ENCODE assay signal across 8 cellular contexts in the genomic region with DNA sequence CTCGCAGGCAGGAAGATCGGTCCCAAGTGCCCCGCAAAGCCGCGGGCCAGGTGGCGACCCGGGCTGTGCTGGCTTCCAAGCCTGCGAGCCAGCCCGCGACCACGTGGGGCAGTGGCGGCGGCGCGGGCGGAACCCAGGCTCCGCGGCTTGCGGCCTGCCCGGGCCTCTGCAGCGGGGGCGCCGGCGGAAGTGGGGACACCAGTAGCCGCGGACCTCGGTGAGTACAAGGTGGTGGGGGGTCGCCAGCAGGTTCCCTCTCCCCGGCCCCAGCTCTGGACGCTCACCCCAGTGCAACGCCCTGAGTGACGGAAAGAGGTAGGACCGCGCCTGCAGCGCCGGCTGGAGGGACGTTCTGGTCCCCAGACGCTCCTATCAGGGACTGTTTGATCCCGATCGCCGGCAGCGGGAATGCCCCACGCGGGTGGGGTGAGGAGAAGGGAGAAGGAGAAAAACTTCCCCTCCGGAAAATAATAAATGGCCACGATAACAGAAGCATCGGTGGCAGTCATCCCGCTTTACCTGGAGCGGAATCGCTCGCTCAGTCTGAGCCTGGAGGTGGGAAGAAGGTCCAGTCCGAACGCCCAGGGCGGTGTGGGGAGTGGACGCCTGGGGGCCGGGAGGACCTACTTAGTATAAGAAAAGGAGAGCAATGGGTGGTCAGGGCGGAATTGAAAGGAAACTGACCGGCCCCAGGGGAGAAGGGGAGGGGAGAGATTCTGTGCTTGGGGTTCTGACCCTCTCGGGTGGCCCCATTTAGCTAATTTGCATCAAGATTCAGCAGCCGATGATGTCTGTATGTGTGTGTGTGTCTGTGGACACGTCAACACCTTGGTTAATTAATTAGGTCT. TPM values are rescaled to one million over a fixed set of nuclear protein-coding genes. Genes with fewer than 3 reads are reported as not detected.
DNase-seq lines count a peak whose midpoint lies in the region; ATAC-seq and TF ChIP-seq lines count a peak whose summit lies in the region.

A gene with protein sequence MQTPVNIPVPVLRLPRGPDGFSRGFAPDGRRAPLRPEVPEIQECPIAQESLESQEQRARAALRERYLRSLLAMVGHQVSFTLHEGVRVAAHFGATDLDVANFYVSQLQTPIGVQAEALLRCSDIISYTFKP (plus strand): TSS at position 198 of the 848 bp plus-strand sequence. CDS start 10,855 bp downstream, outside the sequence.

- DNase-seq in ACHN (peak; percentile 71), NB4 (ENCODE audit: low read depth) (peak; percentile 84), T-helper 1 cell (peak; percentile 52 to 77 (median 63)), heart right ventricle (peak; percentile 68 to 78), progenitor cell of endocrine pancreas (ENCODE audit: low spot score, unreplicated experiment) (peak; percentile 79), upper lobe of left lung (peak; percentile 82 to 96)
- DNase-seq in activated naive CD8-positive, alpha-beta T cell treated with anti-CD3 and anti-CD28 coated beads, Interleukin-2, amount 50 U/mL, for 24 hours: peak; percentile 87

- no peaks in the 10 kb centered on the region for H3K27me3 Mint-ChIP-seq in activated naive CD8-positive, alpha-beta T cell treated with anti-CD3 and anti-CD28 coated beads, Interleukin-2, amount 50 U/mL, for 24 hours
- peaks cover 22% of the 10 kb centered on the region for H3K27me3 Mint-ChIP-seq in progenitor cell of endocrine pancreas

- 0% methylated on average over 61 of the region's 61 CpGs for WGBS in heart right ventricle, 2 donors
- 0% methylated on average over 57 to 61 of the region's 61 CpGs for WGBS in upper lobe of left lung, 2 donors

- H3K4me1 Mint-ChIP-seq in activated naive CD8-positive, alpha-beta T cell treated with anti-CD3 and anti-CD28 coated beads, Interleukin-2, amount 50 U/mL, for 24 hours: peaks cover 52% of the 10 kb centered on the region
- H3K4me1 Mint-ChIP-seq in progenitor cell of endocrine pancreas (ENCODE audit: low read depth): peaks cover 22% of the 10 kb centered on the region

- TF ChIP-seq POLR2A in GM19099 (IDR thresholded peaks at IDR 0.05; ENCODE audit: extremely low read depth, insufficient read length, low read depth) (peak; percentile 71), NB4 (IDR thresholded peaks at IDR 0.05; ENCODE audit: extremely low read depth, insufficient read length) (peak; percentile 60), upper lobe of left lung (IDR thresholded peaks at IDR 0.05) (peak in 3 of 4 donors; percentile 22 to 61 (median 25))

- no peaks in the 10 kb centered on the region for H3K27me3 ChIP-seq in heart right ventricle
- H3K27me3 ChIP-seq in upper lobe of left lung: no peaks in the 10 kb centered on the region

- H3K9me3 ChIP-seq in heart right ventricle (no peaks in the 10 kb centered on the region), upper lobe of left lung (no peaks in the 10 kb centered on the region)

- H3K27ac Mint-ChIP-seq in activated naive CD8-positive, alpha-beta T cell treated with anti-CD3 and anti-CD28 coated beads, Interleukin-2, amount 50 U/mL, for 24 hours: peak within 1 kb of the TSS; percentile 88
- peak within 1 kb of the TSS; percentile 95 for H3K27ac Mint-ChIP-seq in progenitor cell of endocrine pancreas

- peak; percentile 66 for ATAC-seq in activated naive CD8-positive, alpha-beta T cell treated with anti-CD3 and anti-CD28 coated beads, Interleukin-2, amount 50 U/mL, for 24 hours
- ATAC-seq in heart right ventricle (peak; percentile 85 to 92 (median 90)), upper lobe of left lung (ENCODE audit: low FRiP score in 2 of 2) (peak; percentile 81 to 91)

- intact Hi-C loops in heart right ventricle (cut with DNase I): loop anchor here in 2 of 10 donors (2.0 kb wide), 2 partner anchors 26 to 40 kb away; a partner anchor contains a TSS

- peak within 1 kb of the TSS in 9 of 10 donors; percentile 68 to 93 (median 82) for H3K27ac ChIP-seq in heart right ventricle
- H3K27ac ChIP-seq in upper lobe of left lung: peak within 1 kb of the TSS; percentile 70 to 83 (median 77)

- no peak for TF ChIP-seq EP300 in upper lobe of left lung (IDR thresholded peaks at IDR 0.05)

- TF ChIP-seq CTCF in NB4 (IDR thresholded peaks at IDR 0.05; ENCODE audit: low read depth, low read length) (no peak), heart right ventricle (IDR thresholded peaks at IDR 0.05) (peak in 5 of 9 donors; percentile 10 to 30 (median 21)), progenitor cell of endocrine pancreas (IDR thresholded peaks at IDR 0.05; ENCODE audit: unreplicated experiment) (peak; percentile 42), upper lobe of left lung (IDR thresholded peaks at IDR 0.05) (peak in 3 of 6 experiments; percentile 29 to 58 (median 46))

- H3K4me3 Mint-ChIP-seq in activated naive CD8-positive, alpha-beta T cell treated with anti-CD3 and anti-CD28 coated beads, Interleukin-2, amount 50 U/mL, for 24 hours: peak within 1 kb of the TSS; percentile 95
- peak within 1 kb of the TSS; percentile 93 for H3K4me3 Mint-ChIP-seq in progenitor cell of endocrine pancreas (ENCODE audit: low read depth)

- in situ Hi-C loops in ACHN (cut with HindIII; ENCODE audit: low pct_ligation_motif_present, low pct_unique_long_range_greater_than_20kb, low sequenced_read_pairs): no loop called here

- H3K36me3 Mint-ChIP-seq in activated naive CD8-positive, alpha-beta T cell treated with anti-CD3 and anti-CD28 coated beads, Interleukin-2, amount 50 U/mL, for 24 hours (ENCODE audit: low read depth): peaks cover 22% of the 10 kb centered on the region
- peaks cover 2% of the 10 kb centered on the region for H3K36me3 Mint-ChIP-seq in progenitor cell of endocrine pancreas (ENCODE audit: insufficient read depth)

- H3K4me3 ChIP-seq in NB4 (ENCODE audit: low read depth, low read length): peak within 1 kb of the TSS; percentile 79
- peak within 1 kb of the TSS; percentile 59 to 100 (median 94) for H3K4me3 ChIP-seq in heart right ventricle
- H3K4me3 ChIP-seq in upper lobe of left lung: peak within 1 kb of the TSS; percentile 65 to 97 (median 88)

- H3K4me1 ChIP-seq in heart right ventricle: peaks cover 13 to 51% (median 33%) of the 10 kb centered on the region in 9 donors
- H3K4me1 ChIP-seq in upper lobe of left lung: peaks cover 29 to 54% (median 40%) of the 10 kb centered on the region in 4 donors

- H3K36me3 ChIP-seq in heart right ventricle: peaks cover 0 to 22% (median 11%) of the 10 kb centered on the region in 9 donors
- peaks cover 0 to 23% (median 8%) of the 10 kb centered on the region in 4 donors for H3K36me3 ChIP-seq in upper lobe of left lung

- no peaks in the 10 kb centered on the region for H3K9me3 Mint-ChIP-seq in activated naive CD8-positive, alpha-beta T cell treated with anti-CD3 and anti-CD28 coated beads, Interleukin-2, amount 50 U/mL, for 24 hours
- no peaks in the 10 kb centered on the region for H3K9me3 Mint-ChIP-seq in progenitor cell of endocrine pancreas (ENCODE audit: low read depth)

RNA-seq across cellular contexts. Expression of the gene that starts here (rescaled TPM):
- total RNA-seq in heart right ventricle: 10 to 100 TPM; 10.7 to 23.5 (median 13.0) TPM
- 10 to 100 TPM; 25.9 to 38.2 TPM for polyA plus RNA-seq in heart right ventricle
- 29.8 and 39.4 TPM in 2 replicates for total RNA-seq in progenitor cell of endocrine pancreas
- 10 to 100 TPM in 3 of 6 donors, 1 to 10 TPM in 3; 8.1 to 24.2 (median 13.5) TPM for total RNA-seq in upper lobe of left lung

Comparison
In these comparisons a context has a peak if more than half of its experiments do, and no peak if none do; other contexts are left out.
1. Peak in every context shown above with its lines: DNase-seq, ATAC-seq, H3K4me3 ChIP-seq and H3K27ac ChIP-seq.